In genomic region chr1:8025671-8026144, GRCh38 we compare ENCODE assay signal across 8 cellular contexts. TPM values are rescaled to one million over a fixed set of nuclear protein-coding genes. Genes with fewer than 3 reads are reported as not detected.
DNase-seq lines count a peak whose midpoint lies in the region; ATAC-seq lines count a peak whose summit lies in the region.

No MANE protein-coding gene starts in this region.

- H3K4me3 ChIP-seq in ACC112 (ENCODE audit: low read depth, low read length) (peak overlapping the region; percentile 82), endocrine pancreas (ENCODE audit: control insufficient read depth, insufficient read depth, low read length) (peak overlapping the region; percentile 100), neuron (ENCODE audit: low read length) (peak overlapping the region; percentile 94)
- H3K4me3 ChIP-seq in Jurkat, Clone E6-1 (ENCODE audit: low read length) = peak overlapping the region; percentile 15; the same call in 1 of the 2 replicates

- peaks cover 59% of the 10 kb centered on the region for H3K79me2 ChIP-seq in ACC112 (ENCODE audit: control insufficient read depth, insufficient read depth, low read length, unreplicated experiment)

- peak; percentile 34 for ATAC-seq in GM19397 (IDR thresholded peaks at IDR 0.05; ENCODE audit: unreplicated experiment)

- H2AFZ ChIP-seq in ACC112 (ENCODE audit: low read length, unreplicated experiment) (no peak overlapping the region), neuron (ENCODE audit: low read depth, low read length) (peak overlapping the region; percentile 2)

- H3K36me3 ChIP-seq in ACC112 (ENCODE audit: insufficient read depth, low read length) (peaks cover 12% of the 10 kb centered on the region), endocrine pancreas (ENCODE audit: control insufficient read depth, insufficient read depth, low read length) (no peaks in the 10 kb centered on the region), neuron (ENCODE audit: insufficient read depth, low read length) (no peaks in the 10 kb centered on the region)

- H3K4me1 ChIP-seq in ACC112 (ENCODE audit: control insufficient read depth, insufficient read depth, low read length, unreplicated experiment) (peaks cover 53% of the 10 kb centered on the region), endocrine pancreas (ENCODE audit: control insufficient read depth, insufficient read depth, low read length) (peaks cover 20% of the 10 kb centered on the region), neuron (ENCODE audit: insufficient read depth, low read length) (peaks cover 34% of the 10 kb centered on the region)

- H3K27me3 ChIP-seq in ACC112 (ENCODE audit: insufficient read depth, low read length) (no peaks in the 10 kb centered on the region), endocrine pancreas (ENCODE audit: control insufficient read depth, insufficient read depth, low read length) (no peaks in the 10 kb centered on the region), neuron (ENCODE audit: insufficient read depth, low read length) (no peaks in the 10 kb centered on the region)

- H3K27ac ChIP-seq in ACC112 (ENCODE audit: low read depth, low read length) = peak overlapping the region; percentile 66

- no peaks in the 10 kb centered on the region for H3K9me3 ChIP-seq in endocrine pancreas (ENCODE audit: control insufficient read depth, low read length)
- H3K9me3 ChIP-seq in neuron (ENCODE audit: low read length) = no peaks in the 10 kb centered on the region

- H3K9ac ChIP-seq in endocrine pancreas (ENCODE audit: control insufficient read depth, insufficient read depth, low read length) = peak overlapping the region; percentile 100

- DNase-seq in Jurkat, Clone E6-1 (ENCODE audit: low read depth, low spot score) = no peak
- DNase-seq in middle frontal gyrus (ENCODE audit: extremely low spot score, low spot score) (no peak), GDM1 (lab: John Stamatoyannopoulos, UW) (no peak), hippocampal formation (lab: John Stamatoyannopoulos, UW) (no peak)

RNA-seq across cellular contexts. Expression of gene ERRFI1, which starts 0.4 kb away (rescaled TPM):
- 4.2 TPM for polyA plus RNA-seq in Jurkat, Clone E6-1 (2012; ENCODE audit: insufficient read depth, insufficient read length)

Comparison
In these comparisons a context has a peak if more than half of its experiments do, and no peak if none do; other contexts are left out.
1. H3K4me3 ChIP-seq: peak in every context shown above with its lines; median percentile 100 in endocrine pancreas; 94 in neuron; 82 in ACC112; 15 in Jurkat, Clone E6-1.